In the genomic region with DNA sequence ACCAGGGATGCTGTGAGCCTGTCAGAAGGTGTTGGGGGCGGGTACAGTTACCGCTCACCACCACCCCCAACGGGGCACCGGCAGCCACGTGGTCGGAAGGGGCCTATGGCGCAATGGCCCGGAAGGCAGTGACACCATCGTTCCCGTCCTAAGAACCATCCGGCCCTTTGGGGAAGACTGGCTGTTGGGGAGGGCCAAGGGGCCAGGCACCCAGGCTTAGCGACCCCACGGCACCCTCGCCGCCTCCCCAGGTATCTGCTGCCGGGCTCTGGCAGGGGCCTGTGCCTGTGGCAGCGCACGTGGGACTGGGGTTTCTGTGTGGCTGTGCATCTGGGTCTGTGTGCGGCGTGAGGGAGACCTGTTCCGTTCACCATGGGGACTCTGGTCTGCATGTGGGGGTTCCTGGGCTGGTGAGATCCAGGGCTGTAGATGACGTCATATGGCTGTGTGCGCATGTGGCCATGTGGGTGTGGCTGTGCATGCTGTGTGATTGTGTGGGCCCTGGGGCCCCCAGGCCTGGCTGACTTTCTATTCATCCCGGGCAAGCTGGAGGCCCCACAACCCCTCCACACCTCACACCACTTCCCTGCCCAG, we compare ENCODE assay signal across 8 cellular contexts.
DNase-seq lines count a peak whose midpoint lies in the region; ATAC-seq and TF ChIP-seq lines count a peak whose summit lies in the region.

No MANE protein-coding gene starts in this region.

- peak; percentile 73 to 80 for DNase-seq in activated CD4-positive, alpha-beta T cell treated with anti-CD3 and anti-CD28 coated beads for 24 hours (ENCODE audit: low read depth in 2 of 2)
- peak; percentile 69 for DNase-seq in effector CD8-positive, alpha-beta T cell (lab: John Stamatoyannopoulos, UW)
- DNase-seq in stimulated activated CD4-positive, alpha-beta T cell treated with anti-CD3 and anti-CD28 coated beads, Interleukin-15, amount 100 ng/mL, for 24 hours: peak; percentile 92
- DNase-seq in inferior parietal cortex (ENCODE audit: extremely low spot score) (no peak), ecto neural progenitor cell (ENCODE audit: low spot score) (no peak), NCI-H748 treated with DMSO at 0.1 percent for 48 hours (lab: John Stamatoyannopoulos, UW) (no peak)

- peak; percentile 71 for TF ChIP-seq POLR2A in GM19193 (IDR thresholded peaks at IDR 0.05; ENCODE audit: extremely low read depth, insufficient read depth, insufficient read length)

- peak; percentile 52 for ATAC-seq in HG03378 (IDR thresholded peaks at IDR 0.05; ENCODE audit: unreplicated experiment)

Comparison
In these comparisons a context has a peak if more than half of its experiments do, and no peak if none do; other contexts are left out.
1. DNase-seq: peak in activated CD4-positive, alpha-beta T cell treated with anti-CD3 and anti-CD28 coated beads for 24 hours (2 of 2), effector CD8-positive, alpha-beta T cell (single experiment) and stimulated activated CD4-positive, alpha-beta T cell treated with anti-CD3 and anti-CD28 coated beads, Interleukin-15, amount 100 ng/mL, for 24 hours (single experiment); none in inferior parietal cortex (single experiment), ecto neural progenitor cell (single experiment) and NCI-H748 treated with DMSO at 0.1 percent for 48 hours (single experiment).